Comparison of ENCODE assay signal across 6 cellular contexts in the genomic region with DNA sequence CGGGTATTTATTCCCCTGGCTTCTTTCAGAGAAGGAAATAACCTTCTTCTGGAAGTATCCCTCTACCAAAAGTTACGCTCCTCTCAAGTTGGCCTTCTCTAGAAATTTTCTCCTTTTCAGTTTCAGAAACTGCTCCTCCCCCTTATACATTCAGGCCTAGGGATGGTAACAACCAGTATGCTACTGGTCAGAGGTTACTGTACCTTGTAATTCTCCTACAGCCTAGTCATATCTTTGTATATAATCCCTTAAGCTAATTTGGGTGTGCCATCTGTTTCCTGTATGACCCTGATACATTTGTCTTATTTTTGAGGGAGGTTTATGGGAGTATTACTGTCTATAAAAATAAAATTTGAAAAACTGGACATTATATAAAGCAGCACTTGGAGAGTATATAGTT. TPM values are rescaled to one million over a fixed set of nuclear protein-coding genes. Genes with fewer than 3 reads are reported as not detected.
A peak's percentile ranks its signal among the peaks of the same experiment; 100 is the strongest.
DNase-seq lines count a peak whose midpoint lies in the region; ATAC-seq, FAIRE-seq and TF ChIP-seq lines count a peak whose summit lies in the region.
"Not testable (repeated sequence)": the region's sequence is repeated elsewhere in the genome, so short reads cannot be mapped to it uniquely, and the experiment has no call there.

No MANE protein-coding gene starts in this region.

- not testable (repeated sequence) for H3K9ac ChIP-seq in PC-3 (ENCODE audit: low read length); K562 (ENCODE audit: insufficient read depth in 1 of 2, low read depth in 2 of 2, low read length in 2 of 2); HepG2 (ENCODE audit: insufficient read depth, low read depth, low read length)

- H3K9me2 ChIP-seq in PC-3 (replicated peaks; ENCODE audit: low read length), result not testable (repeated sequence)

- H3F3A ChIP-seq in PC-3 (ENCODE audit: low read length, unreplicated experiment), result not testable (repeated sequence)

- not testable (repeated sequence) for TF ChIP-seq POLR2A in K562 (conservative IDR thresholded peaks at IDR 0.05); HepG2 (IDR thresholded peaks at IDR 0.05; ENCODE audit: insufficient read depth in 1 of 2, low read depth in 2 of 2, low read length in 2 of 2)

- not testable (repeated sequence) for H3K27me3 ChIP-seq in PC-3 (ENCODE audit: low read length); K562 (ENCODE audit: control insufficient read depth in 2 of 2, insufficient read depth in 2 of 2, low read length in 2 of 2); HepG2 (ENCODE audit: control insufficient read depth in 1 of 2, insufficient read depth in 2 of 2, low read length in 2 of 2)

- intact Hi-C loops in PC-3 (cut with micrococcal nuclease); K562 (cut with micrococcal nuclease); left colon (cut with DNase I, micrococcal nuclease); HepG2 (cut with micrococcal nuclease; ENCODE audit: unreplicated experiment); mucosa of descending colon (cut with DNase I, micrococcal nuclease): not testable (repeated sequence)

- BruUV-seq in PC-3 (replicated peaks; lab: Mats Ljungman, UMichigan), result not testable (repeated sequence)
- BruUV-seq in K562 (replicated peaks; lab: Mats Ljungman, UMichigan) (TSS peak; percentile 2), HepG2 (replicated peaks; lab: Mats Ljungman, UMichigan) (TSS peak; percentile 6)

- not testable (repeated sequence) for TF ChIP-seq CTCF in PC-3 (conservative IDR thresholded peaks at IDR 0.05; ENCODE audit: low read depth, low read length); K562 (IDR thresholded peaks at IDR 0.05 in 2 of 3, conservative IDR thresholded peaks at IDR 0.05 in 1 of 3; ENCODE audit: insufficient read depth in 2 of 3, low read depth in 1 of 3, low read length in 3 of 3); HepG2 (CRISPR knock-in tag; IDR thresholded peaks at IDR 0.05); mucosa of descending colon (IDR thresholded peaks at IDR 0.05)

- not testable (repeated sequence) for H3K4me1 ChIP-seq in PC-3 (ENCODE audit: insufficient read depth, low read length); K562 (replicated peaks in 1 of 2; ENCODE audit: control insufficient read depth in 2 of 2, insufficient read depth in 2 of 2, low read length in 2 of 2); HepG2 (ENCODE audit: insufficient read depth, low read length); mucosa of descending colon (ENCODE audit: low read depth)

- not testable (repeated sequence) for DNase-seq in PC-3; K562 (ENCODE audit: extremely low read depth in 1 of 4, low spot score in 3 of 4); left colon; HepG2 (ENCODE audit: low spot score); mucosa of descending colon

- WGBS in K562 (ENCODE audit: insufficient coverage, low coverage, missing lambda C conversion rate), result no CpG with 5 or more reads among the region's 2 CpGs
- 100% methylated on average over 1 of the region's 2 CpGs for WGBS in HepG2 (ENCODE audit: low lambda C conversion rate)

- not testable (repeated sequence) for TF ChIP-seq RAD21 in K562 (CRISPR knock-in tag; conservative IDR thresholded peaks at IDR 0.05 in 1 of 2, IDR thresholded peaks at IDR 0.05 in 1 of 2); HepG2 (CRISPR knock-in tag; IDR thresholded peaks at IDR 0.05)

- H3K27ac ChIP-seq in PC-3 (ENCODE audit: low read length); K562 (ENCODE audit: extremely low read depth, low read depth, low read length); HepG2 (ENCODE audit: extremely low read length, insufficient read depth, low read length): not testable (repeated sequence)

- CTCF ChIA-PET in PC-3 (lab: Charles Lee); K562 (lab: Yijun Ruan, JAX; ENCODE audit: low intra/inter-chr PET ratio); HepG2 (lab: Yijun Ruan, JAX; ENCODE audit: low intra/inter-chr PET ratio, low total read pairs): not testable (repeated sequence)

- FAIRE-seq in K562 (lab: Jason Lieb, UNC); HepG2 (lab: Jason Lieb, UNC): not testable (repeated sequence)

- in situ Hi-C loops in K562 (cut with MboI); HepG2 (cut with HindIII; ENCODE audit: extremely low pct_ligation_motif_present, low pct_unique_long_range_greater_than_20kb): not testable (repeated sequence)

- H3K9me1 ChIP-seq in K562 (ENCODE audit: control insufficient read depth, insufficient read depth, low read length), result not testable (repeated sequence)

- not testable (repeated sequence) for H3K79me2 ChIP-seq in PC-3 (ENCODE audit: low read length); K562 (ENCODE audit: control insufficient read depth, insufficient read depth, low read length); HepG2 (ENCODE audit: insufficient read depth, low read length)

- not testable (repeated sequence) for H2AFZ ChIP-seq in PC-3 (ENCODE audit: low read length); K562 (ENCODE audit: low read depth, low read length); HepG2 (ENCODE audit: low read length)

- H3K36me3 ChIP-seq in PC-3 (ENCODE audit: low read depth, low read length); K562 (ENCODE audit: control insufficient read depth, insufficient read depth, low read length); HepG2 (replicated peaks in 1 of 2; ENCODE audit: control insufficient read depth in 1 of 2, insufficient read depth in 2 of 2, low read length in 2 of 2); mucosa of descending colon (ENCODE audit: low read depth): not testable (repeated sequence)

- H3K9me3 ChIP-seq in PC-3 (ENCODE audit: low read length); K562 (replicated peaks; ENCODE audit: control insufficient read depth, insufficient read depth, low read depth, low read length); HepG2 (ENCODE audit: low read length); mucosa of descending colon: not testable (repeated sequence)

- TF ChIP-seq EP300 in K562 (IDR thresholded peaks at IDR 0.05; ENCODE audit: low read length); HepG2 (IDR thresholded peaks at IDR 0.05; ENCODE audit: low read depth in 2 of 2, low read length in 2 of 2); HepG2 (CRISPR knock-in tag; IDR thresholded peaks at IDR 0.05; ENCODE audit: borderline replicate concordance): not testable (repeated sequence)

- ATAC-seq in PC-3, result peak; percentile 51
- ATAC-seq in K562, result peak; percentile 49
- ATAC-seq in esophagus mucosa, result peak; percentile 60
- ATAC-seq in left colon, result peak; percentile 84
- not testable (repeated sequence) for ATAC-seq in HepG2
- ATAC-seq in mucosa of descending colon, result peak; percentile 65

- not testable (repeated sequence) for H3K4me2 ChIP-seq in PC-3 (ENCODE audit: low read length); K562 (ENCODE audit: insufficient read depth, low read length); HepG2 (ENCODE audit: low read depth, low read length)

- POLR2A ChIA-PET in PC-3 (lab: Charles Lee; ENCODE audit: unreplicated experiment); K562 (lab: Yijun Ruan, JAX); HepG2 (lab: Yijun Ruan, JAX): not testable (repeated sequence)

- not testable (repeated sequence) for H3K4me3 ChIP-seq in PC-3 (ENCODE audit: low read length); K562; HepG2 (replicated peaks in 1 of 3; ENCODE audit: insufficient read depth in 1 of 3, low read depth in 2 of 3, low read length in 3 of 3); mucosa of descending colon

- H4K20me1 ChIP-seq in PC-3 (ENCODE audit: low read length); K562 (replicated peaks; ENCODE audit: control insufficient read depth, insufficient read depth, low read length); HepG2 (ENCODE audit: insufficient read depth, low read length): not testable (repeated sequence)

RNA-seq across cellular contexts. Expression of gene SEC22B, which starts 14.3 kb away (rescaled TPM):
- total RNA-seq in PC-3 (2014; rRNA removed) (14.5 and 16.4 TPM in 2 replicates), K562 (2014; rRNA removed) (11.7 and 13.1 TPM in 2 replicates), K562 (2014; rRNA removed; fragmentation: Illumina TruSeq; extraction: Trizol) (25.3 and 28.2 TPM in 2 replicates), K562 (2015; rRNA removed; fragmentation: Illumina TruSeq; extraction: Trizol) (20.4 and 23.5 TPM in 2 replicates), K562 (2021) (19.1 and 19.5 TPM in 2 replicates), esophagus mucosa (8.9 TPM), left colon (10 to 100 TPM; 24.2 to 28.1 TPM), HepG2 (2016; rRNA removed; fragmentation: Illumina TruSeq; extraction: Trizol) (29.1 and 38.5 TPM in 2 replicates), mucosa of descending colon (10 to 100 TPM; 25.0 to 29.2 (median 28.3) TPM)
- total RNA-seq in K562 (2011; cell fraction: chromatin; rRNA removed; ENCODE audit: low replicate concordance), result 21.9 and 65.7 TPM in 2 replicates
- 11.3 and 17.8 TPM in 2 replicates for total RNA-seq in K562 (2011; cell fraction: nucleolus; rRNA removed)
- total RNA-seq in K562 (2011; cell fraction: nucleoplasm; rRNA removed), result 52.1 and 121 TPM in 2 replicates
- polyA plus RNA-seq in K562 (2011; rRNA removed) (23.5 and 28.7 TPM in 2 replicates), K562 (2014; fragmentation: Illumina TruSeq; extraction: Trizol) (20.9 and 22.8 TPM in 2 replicates), K562 (2014; fragmentation: Nextera tagmentation; extraction: Ambion mirVana) (10 to 100 TPM; 27.5 to 40.3 TPM), K562 (2014; rRNA removed) (17.7 and 17.9 TPM in 2 replicates), HepG2 (2011; rRNA removed) (12.2 and 14.2 TPM in 2 replicates)
- 6.1 and 11.9 TPM in 2 replicates for polyA plus RNA-seq in K562 (2011; cell fraction: cytosol; rRNA removed)
- 20.5 and 33.1 TPM in 2 replicates for polyA plus RNA-seq in K562 (2011; cell fraction: nucleus; rRNA removed)
- 17.5 and 24.8 TPM in 2 replicates for polyA plus RNA-seq in K562 (2012)
- 36.9 and 41.2 TPM in 2 replicates for polyA minus RNA-seq in K562 (2011; rRNA and poly(A)+ RNA removed)
- 10.9 and 11.5 TPM in 2 replicates for polyA minus RNA-seq in K562 (2011; cell fraction: cytosol; rRNA and poly(A)+ RNA removed)
- 33.8 and 61.4 TPM in 2 replicates for polyA minus RNA-seq in K562 (2011; cell fraction: nucleus; rRNA and poly(A)+ RNA removed)
- 1.9 and 2.4 TPM in 2 replicates for total RNA-seq in HepG2 (2016; cell fraction: cytosol; rRNA removed; fragmentation: Illumina TruSeq; extraction: Trizol; ENCODE audit: low read depth)
- 29.5 and 40.0 TPM in 2 replicates for total RNA-seq in HepG2 (2016; cell fraction: insoluble cytoplasmic fraction; rRNA removed; fragmentation: Illumina TruSeq; extraction: Trizol)
- 8.9 and 9.8 TPM in 2 replicates for total RNA-seq in HepG2 (2016; cell fraction: membrane; rRNA removed; fragmentation: Illumina TruSeq; extraction: Trizol)
- 32.7 and 35.9 TPM in 2 replicates for total RNA-seq in HepG2 (2016; cell fraction: nucleus; rRNA removed; fragmentation: Illumina TruSeq; extraction: Trizol)
- 6.0 and 7.5 TPM in 2 replicates for polyA plus RNA-seq in HepG2 (2011; cell fraction: cytosol; rRNA removed)
- 11.6 and 13.9 TPM in 2 replicates for polyA plus RNA-seq in HepG2 (2011; cell fraction: nucleus; rRNA removed)
- polyA plus RNA-seq in HepG2 (2012), result 13.4 and 18.5 TPM in 2 replicates
- polyA plus RNA-seq in HepG2 (2016; cell fraction: cytosol; fragmentation: Illumina TruSeq; extraction: Trizol; ENCODE audit: low read depth), result 2.1 and 2.2 TPM in 2 replicates
- 37.2 and 40.7 TPM in 2 replicates for polyA plus RNA-seq in HepG2 (2016; cell fraction: insoluble cytoplasmic fraction; fragmentation: Illumina TruSeq; extraction: Trizol; ENCODE audit: low read depth)
- 6.3 and 6.7 TPM in 2 replicates for polyA plus RNA-seq in HepG2 (2016; cell fraction: membrane; fragmentation: Illumina TruSeq; extraction: Trizol; ENCODE audit: low read depth)
- polyA plus RNA-seq in HepG2 (2016; cell fraction: nucleus; fragmentation: Illumina TruSeq; extraction: Trizol; ENCODE audit: insufficient read depth, low read depth), result 32.0 and 32.9 TPM in 2 replicates
- 12.4 and 20.9 TPM in 2 replicates for polyA minus RNA-seq in HepG2 (2011; rRNA and poly(A)+ RNA removed; ENCODE audit: low replicate concordance)
- polyA minus RNA-seq in HepG2 (2011; cell fraction: cytosol; rRNA and poly(A)+ RNA removed), result 9.2 and 11.2 TPM in 2 replicates
- polyA minus RNA-seq in HepG2 (2011; cell fraction: nucleus; rRNA and poly(A)+ RNA removed), result 66.5 and 85.1 TPM in 2 replicates
